In the genomic region with DNA sequence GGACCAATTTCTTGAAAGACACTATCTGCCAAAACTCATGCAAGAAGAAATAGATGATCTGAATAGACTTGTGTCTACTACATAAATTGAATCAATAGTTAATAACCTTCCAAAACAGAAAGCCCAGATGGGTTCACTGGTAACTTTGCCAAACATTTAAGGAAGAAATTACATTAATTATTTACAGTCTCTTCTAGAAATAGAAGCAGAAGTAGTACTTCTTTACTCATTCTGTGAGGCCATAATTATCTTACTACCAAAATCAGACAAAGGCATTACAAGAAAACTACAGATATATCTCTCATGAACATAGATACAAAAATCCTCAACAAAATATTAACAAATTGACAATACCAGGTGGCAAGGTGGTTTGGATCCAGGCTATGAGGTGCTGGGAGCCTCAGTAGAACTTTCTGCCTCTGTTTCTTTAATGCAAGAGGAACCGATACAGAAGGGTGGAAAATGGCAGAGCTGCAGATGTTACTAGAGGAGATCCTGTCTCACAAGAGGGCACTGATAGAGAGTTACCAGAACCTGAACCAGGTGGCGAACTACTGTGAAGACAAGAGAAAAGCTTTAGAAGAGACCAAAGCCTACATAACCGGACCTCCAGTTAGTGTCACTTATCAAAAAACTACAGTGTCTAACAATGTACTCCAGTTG, we compare ENCODE assay signal across 10 cellular contexts. TPM values are rescaled to one million over a fixed set of nuclear protein-coding genes. Genes with fewer than 3 reads are reported as not detected.
DNase-seq lines count a peak whose midpoint lies in the region; ATAC-seq, FAIRE-seq and TF ChIP-seq lines count a peak whose summit lies in the region.
"Had no signal": no experiment of that assay in that cellular context is flagged by ENCODE, and none has a peak within 500 bp of the region (broad histone marks: within the 10 kb centered on the region; RNA-seq: fewer than 3 reads in every experiment).

No MANE protein-coding gene starts in this region.

- no peak for TF ChIP-seq POLR2A in GM12891 (IDR thresholded peaks at IDR 0.05; ENCODE audit: low read depth, low read length)

- ATAC-seq in GM19395 (IDR thresholded peaks at IDR 0.05; ENCODE audit: unreplicated experiment) (peak; percentile 75), HG02840 (IDR thresholded peaks at IDR 0.05; ENCODE audit: low FRiP score, unreplicated experiment) (peak; percentile 57), HG03460 (IDR thresholded peaks at IDR 0.05; ENCODE audit: unreplicated experiment) (peak; percentile 57), Right ventricle myocardium superior (ENCODE audit: poor library complexity) (no peak)

- no peak for TF ChIP-seq CTCF in GM13977 (IDR thresholded peaks at IDR 0.05; ENCODE audit: extremely low read depth, insufficient read depth, missing control alignments)

- intact Hi-C loops in Right ventricle myocardium superior (cut with DNase I), result no loop called here

- DNase-seq in GM12891 (ENCODE audit: insufficient read length, low spot score), result no peak
- no peak for DNase-seq in Right ventricle myocardium superior
- DNase-seq in GM13977 (ENCODE audit: low spot score), result no peak
- no peak for DNase-seq in NCI-H1092 treated with DMSO at 0.1 percent for 48 hours (lab: John Stamatoyannopoulos, UW)
- no peak for DNase-seq in DMS79 treated with DMSO at 0.1 percent for 48 hours (lab: John Stamatoyannopoulos, UW)
- DNase-seq: colonic mucosa, transverse colon had no signal

- in situ Hi-C loops in GM13977 (cut with MboI; ENCODE audit: low pct_unique_long_range_greater_than_20kb, low sequenced_read_pairs, unreplicated experiment), result no loop called here

- FAIRE-seq in GM12891 (lab: Jason Lieb, UNC), result peak; percentile 57

TF ChIP-seq in GM12891, 5 proteins besides CTCF, POLR2A, EP300 and RAD21:
- no peak for TF ChIP-seq PAX5 (IDR thresholded peaks at IDR 0.05; ENCODE audit: insufficient read depth, low read length, severe bottlenecking)
- no peak for TF ChIP-seq POLR2AphosphoS5 (IDR thresholded peaks at IDR 0.05; ENCODE audit: low read depth, low read length)
- no peak for TF ChIP-seq POU2F2 (IDR thresholded peaks at IDR 0.05; ENCODE audit: low read depth, low read length)
- peak; percentile 77 for TF ChIP-seq SPI1 (IDR thresholded peaks at IDR 0.05; ENCODE audit: low read depth, low read length)

RNA-seq across cellular contexts. Expression of gene KTN1, which starts 33.7 kb away (rescaled TPM):
- 50.7 TPM for polyA plus RNA-seq in GM12891 (2012; ENCODE audit: low read depth, missing spikeins)
- total RNA-seq in Right ventricle myocardium superior, result 274 TPM
